8 cellular contexts compared by ENCODE assay signal in the genomic region with DNA sequence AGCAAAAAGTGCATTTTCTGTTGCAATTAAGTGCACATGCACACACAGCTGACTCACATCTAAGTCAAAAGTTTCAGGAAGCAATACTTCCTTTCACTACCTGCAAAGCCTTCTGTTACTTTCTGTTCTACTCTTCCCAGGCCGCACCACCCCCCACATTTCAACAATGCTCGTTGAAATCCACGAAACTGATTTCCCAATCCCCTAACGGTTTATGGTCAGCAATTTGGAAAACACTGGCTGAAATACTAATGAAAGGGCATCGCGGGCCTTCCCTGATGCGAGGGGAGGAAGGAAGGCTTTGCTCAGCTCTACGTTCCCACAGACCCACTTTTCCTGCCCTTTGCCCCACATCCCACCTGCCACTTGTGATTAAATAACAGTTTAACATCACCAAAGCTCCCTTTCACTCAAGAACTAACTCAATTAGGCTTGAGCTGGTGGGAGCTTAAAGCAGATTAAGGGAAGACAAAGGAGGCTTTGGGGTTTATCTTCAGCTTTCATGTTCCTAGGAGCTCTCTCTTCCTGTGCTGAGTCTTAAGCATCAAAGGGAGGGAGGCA.
DNase-seq lines count a peak whose midpoint lies in the region; ATAC-seq and TF ChIP-seq lines count a peak whose summit lies in the region.

No MANE protein-coding gene starts in this region.

- H3K9me3 Mint-ChIP-seq in CD4-positive, alpha-beta T cell = no peaks in the 10 kb centered on the region
- no peaks in the 10 kb centered on the region for H3K9me3 Mint-ChIP-seq in activated T-cell treated with anti-CD3 and anti-CD28 coated beads, Interleukin-2, amount 50 U/mL, for 24 hours
- no peaks in the 10 kb centered on the region for H3K9me3 Mint-ChIP-seq in Caco-2 (ENCODE audit: unreplicated experiment)

- H3K4me1 Mint-ChIP-seq in CD4-positive, alpha-beta T cell (ENCODE audit: low read depth) = peaks cover 24% of the 10 kb centered on the region
- H3K4me1 Mint-ChIP-seq in activated T-cell treated with anti-CD3 and anti-CD28 coated beads, Interleukin-2, amount 50 U/mL, for 24 hours (ENCODE audit: low read depth) = peaks cover 18% of the 10 kb centered on the region
- H3K4me1 Mint-ChIP-seq in Caco-2 (ENCODE audit: low read depth, unreplicated experiment) = no peaks in the 10 kb centered on the region

- H3K36me3 ChIP-seq in Caco-2 (ENCODE audit: control insufficient read depth, insufficient read depth, low read length) = no peaks in the 10 kb centered on the region

- CTCF ChIA-PET in CD4-positive, alpha-beta T cell (lab: Charles Lee) = no interaction called here
- CTCF ChIA-PET in Caco-2 (lab: Charles Lee) = interaction anchor here (0.6 kb wide), 1 partner anchor 103 kb away, joined by 5 read pairs; no protein-coding TSS in a partner anchor

- peak overlapping the region; percentile 83 for H3K27ac Mint-ChIP-seq in CD4-positive, alpha-beta T cell
- H3K27ac Mint-ChIP-seq in activated T-cell treated with anti-CD3 and anti-CD28 coated beads, Interleukin-2, amount 50 U/mL, for 24 hours = peak overlapping the region; percentile 88
- no peak overlapping the region for H3K27ac Mint-ChIP-seq in Caco-2 (ENCODE audit: unreplicated experiment)

- no peaks in the 10 kb centered on the region for H3K27me3 ChIP-seq in CD4-positive, alpha-beta T cell (ENCODE audit: control insufficient read depth, insufficient read depth, low read length)
- H3K27me3 ChIP-seq in Caco-2 (replicated peaks; ENCODE audit: control insufficient read depth, insufficient read depth, low read length) = no peaks in the 10 kb centered on the region

- no peak for DNase-seq in CD4-positive, alpha-beta T cell
- DNase-seq in activated T-cell treated with anti-CD3 and anti-CD28 coated beads, Interleukin-2, amount 50 U/mL, for 24 hours = peak; percentile 50
- DNase-seq in left lobe of liver (ENCODE audit: low spot score) (no peak), substantia nigra (lab: John Stamatoyannopoulos, UW) (peak in 1 of 49 donors; percentile 22), amygdala (lab: John Stamatoyannopoulos, UW) (no peak), Caco-2 (no peak)

- H3K27me3 Mint-ChIP-seq in CD4-positive, alpha-beta T cell = no peaks in the 10 kb centered on the region
- no peaks in the 10 kb centered on the region for H3K27me3 Mint-ChIP-seq in activated T-cell treated with anti-CD3 and anti-CD28 coated beads, Interleukin-2, amount 50 U/mL, for 24 hours
- no peaks in the 10 kb centered on the region for H3K27me3 Mint-ChIP-seq in Caco-2 (ENCODE audit: insufficient read depth, unreplicated experiment)

- POLR2A ChIA-PET in CD4-positive, alpha-beta T cell (lab: Charles Lee) = interaction anchor here (0.6 to 1.4 kb wide), 4 partner anchors 30 to 1913 kb away, joined by 3 to 7 read pairs (median 4); no protein-coding TSS in a partner anchor
- POLR2A ChIA-PET in Caco-2 (lab: Charles Lee) = no interaction called here

- H3K4me3 Mint-ChIP-seq in CD4-positive, alpha-beta T cell = peak overlapping the region; percentile 81
- peak overlapping the region; percentile 58 for H3K4me3 Mint-ChIP-seq in activated T-cell treated with anti-CD3 and anti-CD28 coated beads, Interleukin-2, amount 50 U/mL, for 24 hours
- no peak overlapping the region for H3K4me3 Mint-ChIP-seq in Caco-2 (ENCODE audit: unreplicated experiment)

- no peaks in the 10 kb centered on the region for H3K36me3 Mint-ChIP-seq in CD4-positive, alpha-beta T cell (ENCODE audit: low read depth)
- H3K36me3 Mint-ChIP-seq in activated T-cell treated with anti-CD3 and anti-CD28 coated beads, Interleukin-2, amount 50 U/mL, for 24 hours (ENCODE audit: low read depth) = no peaks in the 10 kb centered on the region
- H3K36me3 Mint-ChIP-seq in Caco-2 (ENCODE audit: insufficient read depth, unreplicated experiment) = no peaks in the 10 kb centered on the region

- ATAC-seq in CD4-positive, alpha-beta T cell (ENCODE audit: poor library complexity) = peak; percentile 51
- peak; percentile 68 for ATAC-seq in HG03196 (IDR thresholded peaks at IDR 0.05; ENCODE audit: unreplicated experiment)
- peak; percentile 80 for ATAC-seq in left lobe of liver
- ATAC-seq in HG03175 (IDR thresholded peaks at IDR 0.05; ENCODE audit: unreplicated experiment) = no peak

- TF ChIP-seq CTCF in CD4-positive, alpha-beta T cell (IDR thresholded peaks at IDR 0.05) = no peak
- TF ChIP-seq CTCF in Caco-2 (IDR thresholded peaks at IDR 0.05; ENCODE audit: insufficient read depth in 1 of 2, low read depth in 1 of 2, low read length in 1 of 2, severe bottlenecking in 1 of 2, unreplicated experiment in 1 of 2) = no peak

- H3K9me3 ChIP-seq in CD4-positive, alpha-beta T cell (ENCODE audit: control insufficient read depth, low read length) = no peaks in the 10 kb centered on the region
- no peaks in the 10 kb centered on the region for H3K9me3 ChIP-seq in Caco-2

- no peak overlapping the region for H3K4me3 ChIP-seq in Caco-2 (ENCODE audit: low read depth, low read length)

- BruUV-seq in Caco-2 (replicated peaks; lab: Mats Ljungman, UMichigan) = no TSS peak

- intact Hi-C loops in CD4-positive, alpha-beta T cell (cut with DNase I, micrococcal nuclease) = no loop called here
- intact Hi-C loops in Caco-2 (cut with micrococcal nuclease; ENCODE audit: unreplicated experiment) = no loop called here

- no peaks in the 10 kb centered on the region for H3K4me1 ChIP-seq in Caco-2

- no peak overlapping the region for H3K27ac ChIP-seq in CD4-positive, alpha-beta T cell (ENCODE audit: low read depth, low read length)
- peak overlapping the region; percentile 17 for H3K27ac ChIP-seq in substantia nigra (ENCODE audit: low read depth, low read length, poor library complexity, severe bottlenecking)
